ENCODE assay signal across 29 cellular contexts in genomic region chr13:112601351-112601750, GRCh38.
"Had no signal": no experiment of that assay in that cellular context is flagged by ENCODE, and none has a peak within 500 bp of the region (broad histone marks: within the 10 kb centered on the region; RNA-seq: fewer than 3 reads in every experiment).

No MANE protein-coding gene starts in this region.

- H3K4me1 ChIP-seq: neural progenitor cell, parathyroid adenoma, psoas muscle, right lobe of liver, testis had no signal

- DNase-seq: kidney glomerular epithelial cell; left cardiac atrium; left lung; lower lobe of right lung; mammary epithelial cell; mesenchymal stem cell; naive B cell; natural killer cell; nephron progenitor cell; occipital lobe; psoas muscle; right lobe of liver; stimulated activated CD4-positive, alpha-beta T cell treated with anti-CD3 and anti-CD28 coated beads, Interleukin-12 subunit alpha, Interleukin-12 subunit beta, amount 100 ng/mL, for 4 hours; stimulated activated CD4-positive, alpha-beta T cell treated with anti-CD3 and anti-CD28 coated beads, Interleukin-15, amount 100 ng/mL, for 24 hours; stimulated activated CD4-positive, alpha-beta T cell treated with anti-CD3 and anti-CD28 coated beads, Interleukin-2, amount 100 ng/mL, for 24 hours; stimulated activated CD4-positive, alpha-beta T cell treated with anti-CD3 and anti-CD28 coated beads, Interleukin-4, amount 100 ng/mL, for 1 hour; stimulated activated naive B cell treated with anti-CD40 and anti-IgM and Interleukin-4, amounts not matched to agents 10 μg/mL and 1 μg/mL and 100 μg/mL, for 72 hours; stimulated activated naive CD8-positive, alpha-beta T cell treated with anti-CD3 and anti-CD28 coated beads, Interleukin-15, Interleukin-2, amounts not matched to agents 100 U/mL and 50 U/mL, for 24 hours; stomach; testis; thyroid gland; transverse colon; upper lobe of left lung had no signal

- H3K4me3 ChIP-seq: hepatocyte, left lung, lower lobe of right lung, neural progenitor cell, psoas muscle, right lobe of liver, smooth muscle cell, stomach, testis, thyroid gland, transverse colon, upper lobe of left lung, vagina had no signal

- H3K9me3 ChIP-seq: left lung, lower lobe of right lung, neutrophil, psoas muscle, right lobe of liver, stomach, testis, thyroid gland, transverse colon, upper lobe of left lung, vagina had no signal

- H3K27ac ChIP-seq: hepatocyte, left lung, lower lobe of right lung, neural progenitor cell, neutrophil, parathyroid adenoma, psoas muscle, right lobe of liver, stomach, testis, thyroid gland, transverse colon, upper lobe of left lung, vagina had no signal

- ATAC-seq: left cardiac atrium; left lung; lower lobe of right lung; natural killer cell; psoas muscle; right lobe of liver; stimulated activated naive B cell treated with anti-CD40 and anti-IgM and Interleukin-4, amounts not matched to agents 10 μg/mL and 1 μg/mL and 100 μg/mL, for 72 hours; stimulated activated naive CD8-positive, alpha-beta T cell treated with anti-CD3 and anti-CD28 coated beads, Interleukin-15, Interleukin-2, amounts not matched to agents 100 U/mL and 50 U/mL, for 24 hours had no signal

- H3K27me3 ChIP-seq: hepatocyte, left lung, neural progenitor cell, neutrophil, right lobe of liver, stomach, testis, thyroid gland, upper lobe of left lung, vagina had no signal

- H3K9ac ChIP-seq: neural progenitor cell, parathyroid adenoma had no signal

- H3K36me3 ChIP-seq: left lung, lower lobe of right lung, neural progenitor cell, neutrophil, right lobe of liver, stomach, thyroid gland, transverse colon, upper lobe of left lung, vagina had no signal
